In genomic region chr19:49761625-49762311, GRCh38 we compare ENCODE assay signal across 8 cellular contexts. TPM values are rescaled to one million over a fixed set of nuclear protein-coding genes. Genes with fewer than 3 reads are reported as not detected.
DNase-seq lines count a peak whose midpoint lies in the region; FAIRE-seq and TF ChIP-seq lines count a peak whose summit lies in the region.

No MANE protein-coding gene starts in this region.

- no CpG with 5 or more reads among the region's 16 CpGs for WGBS in trophoblast cell (ENCODE audit: extremely low coverage, insufficient coverage, insufficient read length)

- H3K27ac ChIP-seq in OCI-LY1 (ENCODE audit: low read depth, low read length, poor library complexity, severe bottlenecking) = no peak overlapping the region
- no peak overlapping the region for H3K27ac ChIP-seq in endothelial cell of umbilical vein (ENCODE audit: insufficient read depth, low read depth, low read length)
- H3K27ac ChIP-seq in trophoblast cell (ENCODE audit: low read depth, low read length) = no peak overlapping the region

- H4K12ac ChIP-seq in trophoblast cell (ENCODE audit: low read depth, low read length) = no peak overlapping the region

- peak; percentile 26 for FAIRE-seq in endothelial cell of umbilical vein (lab: Jason Lieb, UNC)

- no peak overlapping the region for H3K4ac ChIP-seq in trophoblast cell (ENCODE audit: low read depth, low read length)

- H4K20me1 ChIP-seq in OCI-LY1 (ENCODE audit: insufficient read depth, low read length) (no peaks in the 10 kb centered on the region), endothelial cell of umbilical vein (replicated peaks; ENCODE audit: control insufficient read depth, extremely low read depth, insufficient read depth, low read length) (no peaks in the 10 kb centered on the region)

- H3K9ac ChIP-seq in OCI-LY1 (ENCODE audit: low read length) (no peak overlapping the region), endothelial cell of umbilical vein (replicated peaks; ENCODE audit: extremely low read depth, insufficient read depth, low read length) (no peak overlapping the region), trophoblast cell (ENCODE audit: low read length) (no peak overlapping the region)

- dilution Hi-C loops in endothelial cell of umbilical vein (cut with MboI; ENCODE audit: extremely low pct_ligation_motif_present, low sequenced_read_pairs) = no loop called here

- H2BK120ac ChIP-seq in trophoblast cell (ENCODE audit: insufficient read depth, low read length, poor library complexity) = peak overlapping the region; percentile 52

- H3K23ac ChIP-seq in trophoblast cell (ENCODE audit: low read length) = no peak overlapping the region

- peak overlapping the region; percentile 50 for H3K18ac ChIP-seq in trophoblast cell (ENCODE audit: low read length)

- intact Hi-C loops in endothelial cell of umbilical vein (cut with micrococcal nuclease) = no loop called here

- H3K4me3 ChIP-seq in OCI-LY1 (ENCODE audit: low read depth, low read length, poor library complexity, severe bottlenecking) (no peak overlapping the region), endothelial cell of umbilical vein (replicated peaks in 1 of 3; ENCODE audit: insufficient read depth in 1 of 3, low read depth in 1 of 3, low read length in 3 of 3) (no peak overlapping the region), trophoblast cell (ENCODE audit: low read depth, low read length) (no peak overlapping the region)

- H4K8ac ChIP-seq in trophoblast cell (ENCODE audit: low read depth, low read length) = peak overlapping the region; percentile 82

- H3F3A ChIP-seq in OCI-LY1 (ENCODE audit: insufficient read depth, low read length) = no peaks in the 10 kb centered on the region

- H2AK5ac ChIP-seq in trophoblast cell (ENCODE audit: low read length) = peak overlapping the region; percentile 76

- peak overlapping the region; percentile 92 for H2BK12ac ChIP-seq in trophoblast cell (ENCODE audit: low read length)

- H3K9me1 ChIP-seq in endothelial cell of umbilical vein (replicated peaks; ENCODE audit: control insufficient read depth, extremely low read depth, insufficient read depth, low read length) = no peaks in the 10 kb centered on the region

- CTCF ChIA-PET in endothelial cell of umbilical vein (lab: Charles Lee) = no interaction called here

- H3K9me2 ChIP-seq in OCI-LY1 (ENCODE audit: low read depth, low read length) = no peaks in the 10 kb centered on the region

- H3K9me3 ChIP-seq in OCI-LY1 (ENCODE audit: low read length) (no peaks in the 10 kb centered on the region), endothelial cell of umbilical vein (replicated peaks; ENCODE audit: control insufficient read depth, insufficient read depth, low read length) (no peaks in the 10 kb centered on the region), trophoblast cell (ENCODE audit: insufficient read depth, low read depth, low read length) (peaks cover 2% of the 10 kb centered on the region)

- TF ChIP-seq CTCF in OCI-LY1 (IDR thresholded peaks at IDR 0.05; ENCODE audit: low read length) (peak; percentile 50), endothelial cell of umbilical vein (IDR thresholded peaks at IDR 0.05; ENCODE audit: extremely low read depth in 1 of 2, insufficient read depth in 1 of 2, low read depth in 1 of 2, low read length in 2 of 2) (no peak)

- H3K27me3 ChIP-seq in OCI-LY1 (ENCODE audit: insufficient read depth, low read length) (no peaks in the 10 kb centered on the region), endothelial cell of umbilical vein (ENCODE audit: control insufficient read depth in 2 of 2, insufficient read depth in 2 of 2, low read length in 2 of 2) (no peaks in the 10 kb centered on the region), trophoblast cell (ENCODE audit: insufficient read depth, low read length) (no peaks in the 10 kb centered on the region)

- no peaks in the 10 kb centered on the region; the same call in 1 of the 2 replicates for H3K36me3 ChIP-seq in OCI-LY1 (ENCODE audit: insufficient read depth, low read length)
- H3K36me3 ChIP-seq in endothelial cell of umbilical vein (ENCODE audit: control insufficient read depth in 2 of 2, extremely low read depth in 1 of 2, insufficient read depth in 2 of 2, low read length in 2 of 2) = no peaks in the 10 kb centered on the region
- no peaks in the 10 kb centered on the region for H3K36me3 ChIP-seq in trophoblast cell (ENCODE audit: control insufficient read depth in 1 of 2, insufficient read depth in 2 of 2, low read length in 2 of 2)

- POLR2A ChIA-PET in endothelial cell of umbilical vein (lab: Charles Lee) = no interaction called here

- H3K4me1 ChIP-seq in OCI-LY1 (ENCODE audit: insufficient read depth, low read length, severe bottlenecking) (peaks cover 19% of the 10 kb centered on the region), endothelial cell of umbilical vein (ENCODE audit: control insufficient read depth, extremely low read depth, insufficient read depth, low read length) (no peaks in the 10 kb centered on the region), trophoblast cell (ENCODE audit: control insufficient read depth in 1 of 2, insufficient read depth in 2 of 2, low read length in 2 of 2) (peaks cover 11 to 19% of the 10 kb centered on the region in 2 experiments)

- DNase-seq in GM03348 (ENCODE audit: low spot score) (peak; percentile 38), endothelial cell of umbilical vein (ENCODE audit: low read depth, low spot score) (no peak), trophoblast cell (peak; percentile 20 to 51), foreskin melanocyte (no peak), NCI-H2171 (lab: John Stamatoyannopoulos, UW) (no peak), NCI-H146 treated with DMSO at 0.1 percent for 48 hours (lab: John Stamatoyannopoulos, UW; ENCODE audit: unreplicated experiment) (no peak), NCI-H1694 treated with DMSO at 0.1 percent for 48 hours (lab: John Stamatoyannopoulos, UW) (no peak)

- H3K14ac ChIP-seq in trophoblast cell (ENCODE audit: low read length) = peak overlapping the region; percentile 60

- peak overlapping the region; percentile 18; the same call in 1 of the 2 replicates for H3K4me2 ChIP-seq in OCI-LY1 (ENCODE audit: low read length)
- no peak overlapping the region for H3K4me2 ChIP-seq in endothelial cell of umbilical vein (ENCODE audit: insufficient read depth, low read length)
- no peak overlapping the region for H3K4me2 ChIP-seq in trophoblast cell (ENCODE audit: low read length)

- no peak overlapping the region for H2AFZ ChIP-seq in OCI-LY1 (ENCODE audit: low read length)
- peak overlapping the region; percentile 46 for H2AFZ ChIP-seq in endothelial cell of umbilical vein (ENCODE audit: low read depth, low read length)
- H2AFZ ChIP-seq in trophoblast cell (ENCODE audit: insufficient read depth, low read length, poor library complexity) = peak overlapping the region; percentile 60

- no peaks in the 10 kb centered on the region for H3K79me2 ChIP-seq in OCI-LY1 (ENCODE audit: insufficient read depth, low read length)
- H3K79me2 ChIP-seq in endothelial cell of umbilical vein (ENCODE audit: control insufficient read depth, insufficient read depth, low read length) = no peaks in the 10 kb centered on the region
- peaks cover 2% of the 10 kb centered on the region for H3K79me2 ChIP-seq in trophoblast cell (ENCODE audit: control insufficient read depth, insufficient read depth, low read length, poor library complexity)

- TF ChIP-seq POLR2A in endothelial cell of umbilical vein (IDR thresholded peaks at IDR 0.05; ENCODE audit: low read depth, low read length) = no peak

- BruUV-seq in endothelial cell of umbilical vein (replicated peaks; lab: Mats Ljungman, UMichigan) = no TSS peak

- H2BK5ac ChIP-seq in trophoblast cell (ENCODE audit: low read depth, low read length, poor library complexity) = peak overlapping the region; percentile 26

- peaks cover 12% of the 10 kb centered on the region for H3K79me1 ChIP-seq in trophoblast cell (ENCODE audit: low read length)

- peak overlapping the region; percentile 65 for H4K91ac ChIP-seq in trophoblast cell (ENCODE audit: low read depth, low read length)

RNA-seq across cellular contexts. Expression of gene TSKS, which starts 1.3 kb away (rescaled TPM):
- not detected in 2 replicates for total RNA-seq in endothelial cell of umbilical vein
- polyA plus RNA-seq in endothelial cell of umbilical vein = 0.03 TPM in 1 of 2 replicates, not detected in the other
- polyA plus RNA-seq in endothelial cell of umbilical vein (2011; cell fraction: cytosol; rRNA removed) = not detected in 2 replicates
- not detected in 2 replicates for polyA plus RNA-seq in endothelial cell of umbilical vein (2011; cell fraction: nucleus; rRNA removed)
- not detected in 2 replicates for polyA plus RNA-seq in endothelial cell of umbilical vein (2012)
- not detected in 2 replicates for polyA minus RNA-seq in endothelial cell of umbilical vein
- polyA minus RNA-seq in endothelial cell of umbilical vein (2011; cell fraction: cytosol; rRNA and poly(A)+ RNA removed) = not detected
- not detected in 2 replicates for polyA minus RNA-seq in endothelial cell of umbilical vein (2011; cell fraction: nucleus; rRNA and poly(A)+ RNA removed)
- 0.12 and 0.15 TPM in 2 replicates for polyA plus RNA-seq in trophoblast cell (2013)

RNA-seq across cellular contexts. Expression of gene AP2A1, which starts 5.0 kb away (rescaled TPM):
- 108 TPM in 2 replicates for total RNA-seq in endothelial cell of umbilical vein
- 113 and 114 TPM in 2 replicates for polyA plus RNA-seq in endothelial cell of umbilical vein
- 80.4 and 101 TPM in 2 replicates for polyA plus RNA-seq in endothelial cell of umbilical vein (2011; cell fraction: cytosol; rRNA removed)
- 97.8 TPM in 2 replicates for polyA plus RNA-seq in endothelial cell of umbilical vein (2011; cell fraction: nucleus; rRNA removed)
- 75.0 and 114 TPM in 2 replicates for polyA plus RNA-seq in endothelial cell of umbilical vein (2012)
- 104 and 122 TPM in 2 replicates for polyA minus RNA-seq in endothelial cell of umbilical vein
- polyA minus RNA-seq in endothelial cell of umbilical vein (2011; cell fraction: cytosol; rRNA and poly(A)+ RNA removed) = 80.2 TPM
- 45.7 and 60.4 TPM in 2 replicates for polyA minus RNA-seq in endothelial cell of umbilical vein (2011; cell fraction: nucleus; rRNA and poly(A)+ RNA removed)
- 102 and 103 TPM in 2 replicates for polyA plus RNA-seq in trophoblast cell (2013)

RNA-seq across cellular contexts. Expression of gene FUZ, which starts 51.3 kb away (rescaled TPM):
- total RNA-seq in endothelial cell of umbilical vein = 14.0 and 15.3 TPM in 2 replicates
- 12.3 and 14.5 TPM in 2 replicates for polyA plus RNA-seq in endothelial cell of umbilical vein
- polyA plus RNA-seq in endothelial cell of umbilical vein (2011; cell fraction: cytosol; rRNA removed) = 10.7 and 12.5 TPM in 2 replicates
- 15.1 and 15.3 TPM in 2 replicates for polyA plus RNA-seq in endothelial cell of umbilical vein (2011; cell fraction: nucleus; rRNA removed)
- 7.9 and 13.3 TPM in 2 replicates for polyA plus RNA-seq in endothelial cell of umbilical vein (2012)
- polyA minus RNA-seq in endothelial cell of umbilical vein = 6.8 and 11.8 TPM in 2 replicates
- polyA minus RNA-seq in endothelial cell of umbilical vein (2011; cell fraction: cytosol; rRNA and poly(A)+ RNA removed) = not detected
- 3.1 and 4.6 TPM in 2 replicates for polyA minus RNA-seq in endothelial cell of umbilical vein (2011; cell fraction: nucleus; rRNA and poly(A)+ RNA removed)
- 6.6 and 7.6 TPM in 2 replicates for polyA plus RNA-seq in trophoblast cell (2013)

RNA-seq across cellular contexts. Expression of gene MED25, which starts 56.3 kb away (rescaled TPM):
- 55.8 and 62.9 TPM in 2 replicates for total RNA-seq in endothelial cell of umbilical vein
- polyA plus RNA-seq in endothelial cell of umbilical vein = 28.3 and 31.7 TPM in 2 replicates
- 35.2 and 36.0 TPM in 2 replicates for polyA plus RNA-seq in endothelial cell of umbilical vein (2011; cell fraction: cytosol; rRNA removed)
- polyA plus RNA-seq in endothelial cell of umbilical vein (2011; cell fraction: nucleus; rRNA removed) = 89.2 and 105 TPM in 2 replicates
- polyA plus RNA-seq in endothelial cell of umbilical vein (2012) = 40.9 and 52.4 TPM in 2 replicates
- 43.3 and 48.4 TPM in 2 replicates for polyA minus RNA-seq in endothelial cell of umbilical vein
- 25.2 TPM for polyA minus RNA-seq in endothelial cell of umbilical vein (2011; cell fraction: cytosol; rRNA and poly(A)+ RNA removed)
- 32.5 and 39.6 TPM in 2 replicates for polyA minus RNA-seq in endothelial cell of umbilical vein (2011; cell fraction: nucleus; rRNA and poly(A)+ RNA removed)
- polyA plus RNA-seq in trophoblast cell (2013) = 50.3 and 50.7 TPM in 2 replicates

Comparison
In these comparisons a context has a peak if more than half of its experiments do, and no peak if none do; other contexts are left out.
1. DNase-seq: peak in GM03348 (single experiment) and trophoblast cell (2 of 2); none in endothelial cell of umbilical vein (single experiment), foreskin melanocyte (single experiment), NCI-H2171 (single experiment), NCI-H146 treated with DMSO at 0.1 percent for 48 hours (single experiment) and NCI-H1694 treated with DMSO at 0.1 percent for 48 hours (single experiment).